9 cellular contexts compared by ENCODE assay signal in genomic region chr10:44978213-44978569, GRCh38. TPM values are rescaled to one million over a fixed set of nuclear protein-coding genes. Genes with fewer than 3 reads are reported as not detected.
DNase-seq lines count a peak whose midpoint lies in the region; ATAC-seq, FAIRE-seq and TF ChIP-seq lines count a peak whose summit lies in the region.
"Had no signal": no experiment of that assay in that cellular context is flagged by ENCODE, and none has a peak within 500 bp of the region (broad histone marks: within the 10 kb centered on the region; RNA-seq: fewer than 3 reads in every experiment).

No MANE protein-coding gene starts in this region.

- H3K27ac ChIP-seq in ascending aorta: peak overlapping the region; percentile 89 to 91
- peak overlapping the region; percentile 97 to 98 for H3K27ac ChIP-seq in kidney (ENCODE audit: low read depth in 2 of 2, low read length in 2 of 2)
- peak overlapping the region; percentile 25 to 83 for H3K27ac ChIP-seq in small intestine (ENCODE audit: low read depth in 1 of 2, low read length in 1 of 2)

- DNase-seq in HAP-1 (ENCODE audit: low spot score in 2 of 2) (no peak), ascending aorta (ENCODE audit: low spot score in 2 of 2) (no peak), kidney (no peak), small intestine (no peak), C1 segment of cervical spinal cord (lab: John Stamatoyannopoulos, UW) (no peak), G401 (ENCODE audit: low spot score) (no peak), midbrain (lab: John Stamatoyannopoulos, UW) (no peak)
- DNase-seq: activated CD4-positive, CD25-positive, alpha-beta regulatory T cell treated with anti-CD3 and anti-CD28 coated beads, Interleukin-2, amount 50 U/mL, for 72 hours had no signal

- H3K4me1 ChIP-seq in HAP-1 (peaks cover 49% of the 10 kb centered on the region), ascending aorta (peaks cover 29 to 55% of the 10 kb centered on the region in 2 donors), kidney (ENCODE audit: control insufficient read depth in 1 of 2, insufficient read depth in 1 of 2, low read depth in 1 of 2, low read length in 2 of 2) (peaks cover 44 to 56% of the 10 kb centered on the region in 2 donors), small intestine (ENCODE audit: control insufficient read depth in 2 of 2, insufficient read depth in 1 of 2, low read depth in 1 of 2, low read length in 1 of 2) (peaks cover 0 to 15% of the 10 kb centered on the region in 2 donors)

- H3K4me3 ChIP-seq in HAP-1: peak overlapping the region; percentile 24
- H3K4me3 ChIP-seq in ascending aorta: peak overlapping the region; percentile 71 to 77
- H3K4me3 ChIP-seq in kidney (ENCODE audit: low read length in 2 of 2): peak overlapping the region; percentile 90 to 94
- peak overlapping the region; percentile 14 to 30 for H3K4me3 ChIP-seq in small intestine (ENCODE audit: low read depth in 1 of 2, low read length in 2 of 2)

- no peak for ATAC-seq in HG02885 (IDR thresholded peaks at IDR 0.05; ENCODE audit: poor library complexity, unreplicated experiment)

- 9 to 23% (median 19%) methylated on average over 4 of the region's 4 CpGs for WGBS in small intestine, 3 donors

- in situ Hi-C loops in HAP-1 (cut with MboI; ENCODE audit: low sequenced_read_pairs) (no loop called here), G401 (cut with HindIII; ENCODE audit: low sequenced_read_pairs) (no loop called here)

- H3K9ac ChIP-seq in kidney (ENCODE audit: low read length in 2 of 2): peak overlapping the region; percentile 86 to 99

- H3K27me3 ChIP-seq in HAP-1 (ENCODE audit: low read depth): no peaks in the 10 kb centered on the region
- H3K27me3 ChIP-seq in ascending aorta: no peaks in the 10 kb centered on the region
- no peaks in the 10 kb centered on the region for H3K27me3 ChIP-seq in small intestine (ENCODE audit: control insufficient read depth in 2 of 2, insufficient read depth in 2 of 2, low read length in 2 of 2)

- FAIRE-seq in kidney (lab: Jason Lieb, UNC) (no peak), small intestine (lab: Jason Lieb, UNC) (no peak)

- TF ChIP-seq CTCF in ascending aorta (IDR thresholded peaks at IDR 0.05): no peak
- TF ChIP-seq CTCF in kidney (IDR thresholded peaks at IDR 0.05; ENCODE audit: borderline replicate concordance, extremely low read depth, insufficient read depth): no peak

- H3K9me3 ChIP-seq in HAP-1 (no peaks in the 10 kb centered on the region), ascending aorta (no peaks in the 10 kb centered on the region), kidney (ENCODE audit: control insufficient read depth in 1 of 2, low read length in 2 of 2) (no peaks in the 10 kb centered on the region), small intestine (ENCODE audit: control insufficient read depth, low read depth) (no peaks in the 10 kb centered on the region)

- H3K36me3 ChIP-seq in HAP-1 (replicated peaks): no peaks in the 10 kb centered on the region
- H3K36me3 ChIP-seq in ascending aorta: peaks cover 6 to 22% of the 10 kb centered on the region in 2 donors
- H3K36me3 ChIP-seq in kidney (ENCODE audit: control insufficient read depth in 1 of 2, insufficient read depth in 2 of 2, low read length in 2 of 2): peaks cover 2 to 30% of the 10 kb centered on the region in 2 donors
- peaks cover 0 to 1% of the 10 kb centered on the region in 2 donors for H3K36me3 ChIP-seq in small intestine (ENCODE audit: control insufficient read depth in 2 of 2, insufficient read depth in 2 of 2, low read length in 2 of 2)

- intact Hi-C loops in ascending aorta (cut with DNase I) (loop anchor here (1.0 to 10.0 kb wide), 4 partner anchors 23 to 1303 kb away; no protein-coding TSS in a partner anchor), kidney (cut with DNase I) (no loop called here)

RNA-seq across cellular contexts. Expression of gene DEPP1, which starts 0.4 kb away (rescaled TPM):
- total RNA-seq in ascending aorta (309 TPM), kidney (146 TPM)
- polyA plus RNA-seq in kidney (ENCODE audit: insufficient read depth, low read depth, low replicate concordance) (44.4 TPM), small intestine (10 to 100 TPM in 1 of 3 donors, 1 to 10 TPM in 2; 4.0 to 39.4 (median 6.8) TPM)
- total RNA-seq in G401 (2014; rRNA removed; shearing (Covaris generic)): 0.14 and 2.7 TPM in 2 replicates

RNA-seq across cellular contexts. Expression of gene RASSF4, which starts 18.6 kb away (rescaled TPM):
- total RNA-seq in ascending aorta: 40.0 TPM
- 76.4 TPM for total RNA-seq in kidney
- 83.1 TPM for polyA plus RNA-seq in kidney (ENCODE audit: insufficient read depth, low read depth, low replicate concordance)
- polyA plus RNA-seq in small intestine: 100 to 1,000 TPM in 1 of 3 donors, 10 to 100 TPM in 2; 16.9 to 136 (median 86.7) TPM
- 0.98 and 1.5 TPM in 2 replicates for total RNA-seq in G401 (2014; rRNA removed; shearing (Covaris generic))

RNA-seq across cellular contexts. Expression of gene ZNF22, which starts 22.5 kb away (rescaled TPM):
- total RNA-seq in ascending aorta: 1.6 TPM
- total RNA-seq in kidney: 24.5 TPM
- 18.7 TPM for polyA plus RNA-seq in kidney (ENCODE audit: insufficient read depth, low read depth, low replicate concordance)
- polyA plus RNA-seq in small intestine: 10 to 100 TPM in 2 of 3 donors, 1 to 10 TPM in 1; 8.1 to 14.5 (median 12.2) TPM
- total RNA-seq in G401 (2014; rRNA removed; shearing (Covaris generic)): 10.0 and 13.9 TPM in 2 replicates

Comparison
In these comparisons a context has a peak if more than half of its experiments do, and no peak if none do; other contexts are left out.
1. H3K4me3 ChIP-seq: peak in every context shown above with its lines; median percentile 92 in kidney; 74 in ascending aorta; 24 in HAP-1; 22 in small intestine.
2. RNA of gene DEPP1, which starts 0.4 kb away (total RNA-seq): 309 TPM in ascending aorta (single experiment) and 146 TPM in kidney (single experiment); 0.14 to 2.7 TPM in G401; every median in the first group is over 10 times any median in the second.
3. RNA of gene RASSF4, which starts 18.6 kb away (total RNA-seq): 76.4 TPM in kidney (single experiment) and 40.0 TPM in ascending aorta (single experiment); 0.98 to 1.5 TPM in G401; every median in the first group is over 10 times any median in the second.
4. Peak in every context shown above with its lines, with median percentiles within 50 percentile points of each other: H3K27ac ChIP-seq.